In the genomic region with DNA sequence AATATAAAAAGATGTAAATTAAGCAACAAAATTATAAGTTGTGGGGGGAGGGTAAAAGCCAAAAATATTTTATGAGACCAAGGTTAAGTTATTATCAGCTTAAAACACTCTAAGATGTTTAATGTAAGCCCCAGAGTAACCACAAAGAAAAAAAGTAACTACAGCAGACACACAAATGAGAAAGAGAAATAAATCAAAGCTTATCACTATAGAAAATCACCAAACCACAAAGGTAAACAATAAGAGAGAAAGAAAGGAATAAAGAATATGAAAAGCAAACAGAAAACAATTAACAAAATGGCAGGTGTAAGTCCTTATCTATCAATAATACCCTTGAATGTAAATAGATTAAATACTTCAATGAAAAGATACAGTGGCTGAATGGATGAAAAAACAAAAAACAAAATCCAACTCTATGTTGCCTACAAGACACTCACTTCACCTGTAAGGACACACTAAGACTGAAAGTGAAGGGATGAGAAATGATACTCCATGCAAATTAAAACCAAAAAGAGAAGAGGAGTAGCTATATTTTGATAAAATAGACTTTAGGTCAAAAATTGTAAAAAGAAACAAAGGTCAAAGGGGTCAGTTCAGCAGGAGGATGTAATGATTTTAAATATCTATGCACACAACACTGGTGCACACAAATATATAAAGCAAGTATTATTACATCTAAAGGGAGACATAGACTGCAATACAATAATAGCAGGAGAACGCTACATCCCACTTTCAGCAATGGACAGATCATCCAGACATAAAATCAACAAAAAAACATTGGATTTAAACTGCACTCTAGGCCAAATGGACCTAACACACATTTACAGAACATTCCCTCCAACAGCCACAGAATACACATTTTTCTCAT, we compare ENCODE assay signal across 16 cellular contexts.
DNase-seq lines count a peak whose midpoint lies in the region; ATAC-seq lines count a peak whose summit lies in the region.
"Had no signal": no experiment of that assay in that cellular context is flagged by ENCODE, and none has a peak within 500 bp of the region (broad histone marks: within the 10 kb centered on the region; RNA-seq: fewer than 3 reads in every experiment).

No MANE protein-coding gene starts in this region.

- no peak overlapping the region for H3K4ac ChIP-seq in mesenchymal stem cell (ENCODE audit: low read depth in 1 of 2, low read length in 2 of 2)

- no peak overlapping the region for H4K91ac ChIP-seq in mesenchymal stem cell (ENCODE audit: low read length)

- H2AK5ac ChIP-seq in mesenchymal stem cell (ENCODE audit: low read length, severe bottlenecking) = no peak overlapping the region

- ATAC-seq in GM21576 (IDR thresholded peaks at IDR 0.05; ENCODE audit: unreplicated experiment) = peak; percentile 59

- 97% methylated on average over 1 of the region's 1 CpG for WGBS in mesenchymal stem cell

- DNase-seq in NCI-H1092 treated with DMSO at 0.1 percent for 48 hours (lab: John Stamatoyannopoulos, UW) = peak; percentile 1
- DNase-seq in NCI-H1092 (lab: John Stamatoyannopoulos, UW) = no peak
- DNase-seq in NCI-H146 treated with DMSO at 0.1 percent for 48 hours (lab: John Stamatoyannopoulos, UW; ENCODE audit: unreplicated experiment) = peak; percentile 92
- DNase-seq in mesenchymal stem cell = no peak
- no peak for DNase-seq in occipital lobe (lab: John Stamatoyannopoulos, UW)
- no peak for DNase-seq in NCI-H524 (lab: John Stamatoyannopoulos, UW)
- no peak for DNase-seq in retina
- DNase-seq: activated naive CD8-positive, alpha-beta T cell treated with anti-CD3 and anti-CD28 coated beads for 36 hours; central memory CD4-positive, alpha-beta T cell; GDM1; NCI-H2081 treated with DMSO at 0.1 percent for 48 hours; ovary; small intestine had no signal

- no peak overlapping the region for H4K8ac ChIP-seq in mesenchymal stem cell (ENCODE audit: low read length)

- H3K4me2 ChIP-seq in mesenchymal stem cell (ENCODE audit: low read length, poor library complexity, severe bottlenecking) = no peak overlapping the region

- H3K27me3 ChIP-seq in mesenchymal stem cell (ENCODE audit: control insufficient read depth in 1 of 2, insufficient read depth in 1 of 2, low read length in 2 of 2) = no peaks in the 10 kb centered on the region
- H3K27me3 ChIP-seq: ovary had no signal

- H3K9me3 ChIP-seq in mesenchymal stem cell (ENCODE audit: control insufficient read depth, low read length) = no peaks in the 10 kb centered on the region
- H3K9me3 ChIP-seq: ovary had no signal

- no peak overlapping the region for H3K14ac ChIP-seq in mesenchymal stem cell (ENCODE audit: low read length in 2 of 2)

- H2AFZ ChIP-seq in mesenchymal stem cell (ENCODE audit: low read depth, low read length) = no peak overlapping the region

- H3K4me1 ChIP-seq in mesenchymal stem cell (ENCODE audit: control insufficient read depth, insufficient read depth, low read depth, low read length) = no peaks in the 10 kb centered on the region

- H3K4me3 ChIP-seq in mesenchymal stem cell (ENCODE audit: insufficient read depth in 1 of 2, low read depth in 1 of 2, low read length in 2 of 2) = no peak overlapping the region
- H3K4me3 ChIP-seq: ovary had no signal

- peaks cover 7% of the 10 kb centered on the region for H3K79me1 ChIP-seq in mesenchymal stem cell (replicated peaks; ENCODE audit: low read length, poor library complexity, severe bottlenecking)

- H2BK15ac ChIP-seq in mesenchymal stem cell (ENCODE audit: low read depth, poor library complexity, severe bottlenecking) = no peak overlapping the region

- H3K27ac ChIP-seq in mesenchymal stem cell (ENCODE audit: low read length, poor library complexity, severe bottlenecking) = no peak overlapping the region
- H3K27ac ChIP-seq: 22Rv1, HL-60, ovary had no signal

- H2BK5ac ChIP-seq in mesenchymal stem cell (ENCODE audit: low read depth, low read length, poor library complexity, severe bottlenecking) = peak overlapping the region; percentile 44

- H3K18ac ChIP-seq in mesenchymal stem cell (ENCODE audit: low read depth in 1 of 2, low read length in 2 of 2) = no peak overlapping the region

- no peak overlapping the region for H2BK12ac ChIP-seq in mesenchymal stem cell (ENCODE audit: low read length in 2 of 2)

- no peak overlapping the region for H2BK120ac ChIP-seq in mesenchymal stem cell (ENCODE audit: low read depth, low read length)

- peaks cover 10 to 19% of the 10 kb centered on the region in 2 experiments for H3K36me3 ChIP-seq in mesenchymal stem cell (ENCODE audit: control insufficient read depth in 1 of 2, insufficient read depth in 2 of 2, low read depth in 1 of 2, low read length in 2 of 2)
- H3K36me3 ChIP-seq: ovary had no signal

- no peak overlapping the region for H3K23ac ChIP-seq in mesenchymal stem cell (ENCODE audit: low read length in 2 of 2)

- no peak overlapping the region for H3K9ac ChIP-seq in mesenchymal stem cell (ENCODE audit: low read length)

Comparison
In these comparisons a context has a peak if more than half of its experiments do, and no peak if none do; other contexts are left out.
1. DNase-seq: peak in NCI-H1092 treated with DMSO at 0.1 percent for 48 hours (single experiment) and NCI-H146 treated with DMSO at 0.1 percent for 48 hours (single experiment); none in NCI-H1092 (single experiment), mesenchymal stem cell (single experiment), occipital lobe (single experiment), NCI-H524 (0 of 2) and retina (single experiment).